In genomic region chr3:141000027-141000663, GRCh38 we compare ENCODE assay signal across 8 cellular contexts. TPM values are rescaled to one million over a fixed set of nuclear protein-coding genes. Genes with fewer than 3 reads are reported as not detected.
DNase-seq lines count a peak whose midpoint lies in the region; ATAC-seq, FAIRE-seq and TF ChIP-seq lines count a peak whose summit lies in the region.

No MANE protein-coding gene starts in this region.

- H3K9me3 ChIP-seq in DND-41 (ENCODE audit: insufficient read depth, low read length, severe bottlenecking) (peaks cover 6% of the 10 kb centered on the region), GM23248 (ENCODE audit: low read depth) (no peaks in the 10 kb centered on the region), kidney (ENCODE audit: control insufficient read depth in 1 of 2, low read length in 2 of 2) (no peaks in the 10 kb centered on the region)

- H3K9me2 ChIP-seq in GM23248 (ENCODE audit: insufficient read depth): no peaks in the 10 kb centered on the region

- TF ChIP-seq CTCF in DND-41 (IDR thresholded peaks at IDR 0.05; ENCODE audit: borderline replicate concordance, extremely low read depth, low read length, poor library complexity, severe bottlenecking) (peak; percentile 90), kidney (IDR thresholded peaks at IDR 0.05; ENCODE audit: borderline replicate concordance, extremely low read depth, insufficient read depth) (peak; percentile 80)

- no peaks in the 10 kb centered on the region for H3K79me2 ChIP-seq in DND-41 (ENCODE audit: insufficient read depth, low read length)
- H3K79me2 ChIP-seq in GM23248 (ENCODE audit: insufficient read depth): no peaks in the 10 kb centered on the region

- H3K4me3 ChIP-seq in DND-41 (ENCODE audit: low read depth in 1 of 2, low read length in 2 of 2) (no peak overlapping the region), GM23248 (no peak overlapping the region), kidney (ENCODE audit: low read length in 2 of 2) (no peak overlapping the region)

- intact Hi-C loops in kidney (cut with DNase I): no loop called here

- H4K20me1 ChIP-seq in DND-41 (ENCODE audit: insufficient read depth, low read length): no peaks in the 10 kb centered on the region
- no peaks in the 10 kb centered on the region for H4K20me1 ChIP-seq in GM23248 (ENCODE audit: insufficient read depth)

- ATAC-seq in DND-41 (ENCODE audit: insufficient read depth, low read depth) (peak; percentile 98), GM21447 (IDR thresholded peaks at IDR 0.05; ENCODE audit: unreplicated experiment) (no peak)

- H3K4me2 ChIP-seq in DND-41 (ENCODE audit: insufficient read depth, low read length) (no peak overlapping the region), GM23248 (ENCODE audit: unreplicated experiment) (no peak overlapping the region)

- 3 to 5% methylated on average over 2 of the region's 2 CpGs for WGBS in GM23248 (ENCODE audit: low coverage in 1 of 2, low lambda C conversion rate in 2 of 2, missing lambda C conversion rate in 2 of 2), 2 experiments

- DNase-seq in DND-41: peak; percentile 67
- DNase-seq in GM23248: peak; percentile 73
- DNase-seq in NAMALWA (ENCODE audit: low spot score): peak; percentile 71
- DNase-seq in T-helper 1 cell: peak in 4 of 5 donors; percentile 12 to 42 (median 14)
- peak; percentile 6 for DNase-seq in central memory CD4-positive, alpha-beta T cell
- peak; percentile 78 for DNase-seq in kidney
- DNase-seq in stimulated activated CD4-positive, alpha-beta T cell treated with anti-CD3 and anti-CD28 coated beads, Interleukin-4, amount 100 ng/mL, for 1 hour: peak; percentile 40

- in situ Hi-C loops in GM23248 (cut with MboI): no loop called here

- peaks cover 8% of the 10 kb centered on the region for H3K4me1 ChIP-seq in DND-41 (ENCODE audit: insufficient read depth, low read length)
- H3K4me1 ChIP-seq in GM23248 (ENCODE audit: insufficient read depth): no peaks in the 10 kb centered on the region
- no peaks in the 10 kb centered on the region for H3K4me1 ChIP-seq in kidney (ENCODE audit: control insufficient read depth in 1 of 2, insufficient read depth in 1 of 2, low read depth in 1 of 2, low read length in 2 of 2)

- H3K9ac ChIP-seq in DND-41 (ENCODE audit: low read depth, low read length) (no peak overlapping the region), GM23248 (no peak overlapping the region), kidney (ENCODE audit: low read length in 2 of 2) (no peak overlapping the region)

- H3K27me3 ChIP-seq in DND-41 (ENCODE audit: insufficient read depth, low read length, poor library complexity) (no peaks in the 10 kb centered on the region), GM23248 (replicated peaks; ENCODE audit: insufficient read depth) (no peaks in the 10 kb centered on the region; the same call in 1 of the 2 replicates)

- no peak overlapping the region for H3K27ac ChIP-seq in DND-41 (ENCODE audit: low read length)
- no peak overlapping the region for H3K27ac ChIP-seq in GM23248
- no peak overlapping the region for H3K27ac ChIP-seq in kidney (ENCODE audit: low read depth in 2 of 2, low read length in 2 of 2)

- H3F3A ChIP-seq in GM23248 (ENCODE audit: insufficient read depth): no peaks in the 10 kb centered on the region

- FAIRE-seq in kidney (lab: Jason Lieb, UNC): no peak

- H2AFZ ChIP-seq in DND-41 (ENCODE audit: low read depth, low read length) (peak overlapping the region; percentile 60; the same call in 1 of the 2 replicates), GM23248 (no peak overlapping the region)

- no peaks in the 10 kb centered on the region for H3K36me3 ChIP-seq in DND-41 (ENCODE audit: insufficient read depth, low read length)
- H3K36me3 ChIP-seq in GM23248 (ENCODE audit: low read depth): no peaks in the 10 kb centered on the region
- no peaks in the 10 kb centered on the region for H3K36me3 ChIP-seq in kidney (ENCODE audit: control insufficient read depth in 1 of 2, insufficient read depth in 2 of 2, low read length in 2 of 2)

RNA-seq across cellular contexts. Expression of gene SPSB4, which starts 51.0 kb away (rescaled TPM):
- total RNA-seq in GM23248 (2014; rRNA removed; shearing (Covaris generic)): not detected in 2 replicates
- polyA plus RNA-seq in GM23248 (2016; fragmentation: Nextera tagmentation; extraction: Ambion mirVana): not detected in 2 replicates
- total RNA-seq in kidney: 0.57 TPM
- polyA plus RNA-seq in kidney (ENCODE audit: insufficient read depth, low read depth, low replicate concordance): 1.9 TPM

RNA-seq across cellular contexts. Expression of gene SLC25A36, which starts 58.5 kb away (rescaled TPM):
- 45.1 and 95.2 TPM in 2 replicates for total RNA-seq in GM23248 (2014; rRNA removed; shearing (Covaris generic))
- polyA plus RNA-seq in GM23248 (2016; fragmentation: Nextera tagmentation; extraction: Ambion mirVana): 58.6 and 61.5 TPM in 2 replicates
- total RNA-seq in kidney: 78.1 TPM
- polyA plus RNA-seq in kidney (ENCODE audit: insufficient read depth, low read depth, low replicate concordance): 20.0 TPM

Comparison
In these comparisons a context has a peak if more than half of its experiments do, and no peak if none do; other contexts are left out.
1. DNase-seq: peak in every context shown above with its lines; median percentile 78 in kidney; 73 in GM23248; 71 in NAMALWA; 67 in DND-41; 40 in stimulated activated CD4-positive, alpha-beta T cell treated with anti-CD3 and anti-CD28 coated beads, Interleukin-4, amount 100 ng/mL, for 1 hour; 14 in T-helper 1 cell; 6 in central memory CD4-positive, alpha-beta T cell.